Comparison of ENCODE assay signal across 8 cellular contexts in the genomic region with DNA sequence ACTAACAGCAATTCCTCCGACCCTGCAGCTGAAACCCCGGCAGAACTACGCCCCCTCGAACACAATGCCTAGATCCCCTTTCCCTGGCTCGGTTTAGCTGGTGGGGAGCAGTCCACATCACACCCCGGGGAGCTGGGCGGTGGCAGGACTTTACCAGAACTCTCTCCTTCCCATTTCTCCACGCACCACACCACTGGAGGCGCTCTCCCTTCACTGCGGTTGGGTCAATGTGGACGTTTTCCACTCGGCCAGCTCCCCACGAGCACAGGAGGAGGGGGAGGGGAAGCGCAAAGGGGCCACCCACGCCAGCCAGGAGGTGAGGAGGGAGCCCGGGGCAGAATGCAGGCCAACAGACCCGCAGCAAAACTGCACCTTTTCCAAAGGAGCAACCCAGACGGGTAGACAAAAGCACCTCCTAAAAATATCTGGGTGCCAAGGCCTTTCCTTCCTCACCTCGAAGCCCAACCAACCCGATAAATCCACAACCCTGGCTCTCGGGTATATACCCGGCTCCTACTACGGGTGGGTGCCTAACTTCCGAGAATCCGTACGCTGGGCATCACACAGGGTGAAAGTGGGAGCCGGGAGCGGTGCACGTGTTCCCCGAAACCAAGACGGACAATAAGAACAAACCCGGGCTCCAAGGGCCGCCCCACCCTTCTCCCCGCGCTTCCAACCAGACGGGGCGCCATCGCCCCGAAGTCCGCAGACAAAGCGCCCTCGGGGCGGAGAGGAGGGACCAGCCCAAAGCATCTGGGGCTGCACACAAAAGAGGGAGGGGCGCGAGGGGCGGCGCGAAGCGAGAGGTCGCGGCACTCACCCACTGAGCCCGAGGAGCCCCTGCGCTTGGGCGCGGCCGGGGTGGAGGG. TPM values are rescaled to one million over a fixed set of nuclear protein-coding genes. Genes with fewer than 3 reads are reported as not detected.
DNase-seq lines count a peak whose midpoint lies in the region; ATAC-seq and TF ChIP-seq lines count a peak whose summit lies in the region.

No MANE protein-coding gene starts in this region.

- TF ChIP-seq CTCF in AG09319 (IDR thresholded peaks at IDR 0.05; ENCODE audit: low read depth, low read length) (peak; percentile 86), LNCAP (IDR thresholded peaks at IDR 0.05) (peak; percentile 46; the same call in 1 of the 2 replicates)

- H3K4me1 Mint-ChIP-seq in natural killer cell treated with Interleukin-12 subunit alpha and Interleukin-12 subunit beta and Interleukin-15 and Interleukin-18, amount 100 ng/mL, for 72 hours (ENCODE audit: low read depth in 2 of 2): peaks cover 48 to 52% of the 10 kb centered on the region in 2 donors

- ATAC-seq in natural killer cell treated with Interleukin-12 subunit alpha and Interleukin-12 subunit beta and Interleukin-15 and Interleukin-18, amount 100 ng/mL, for 72 hours: peak; percentile 0 to 10

- no peaks in the 10 kb centered on the region for H3K9me3 Mint-ChIP-seq in natural killer cell treated with Interleukin-12 subunit alpha and Interleukin-12 subunit beta and Interleukin-15 and Interleukin-18, amount 100 ng/mL, for 72 hours

- TF ChIP-seq POLR2A in GM19099 (IDR thresholded peaks at IDR 0.05; ENCODE audit: extremely low read depth, insufficient read length, low read depth) (peak; percentile 24), Raji (IDR thresholded peaks at IDR 0.05; ENCODE audit: insufficient read depth, low read depth, low read length) (peak; percentile 46)

- peak overlapping the region; percentile 99 for H3K4me3 Mint-ChIP-seq in natural killer cell treated with Interleukin-12 subunit alpha and Interleukin-12 subunit beta and Interleukin-15 and Interleukin-18, amount 100 ng/mL, for 72 hours

- H3K36me3 Mint-ChIP-seq in natural killer cell treated with Interleukin-12 subunit alpha and Interleukin-12 subunit beta and Interleukin-15 and Interleukin-18, amount 100 ng/mL, for 72 hours: peaks cover 5% of the 10 kb centered on the region

- DNase-seq in AG09319 (ENCODE audit: extremely low read depth, low read depth) (peak; percentile 57), activated gamma-delta T cell treated with Interleukin-2 at 50 U/mL for 16 hours (peak; percentile 54), fibroblast of the conjunctiva (ENCODE audit: low read depth) (peak; percentile 58), substantia nigra (lab: John Stamatoyannopoulos, UW) (peak; percentile 39 to 92 (median 85))
- peak; percentile 82 for DNase-seq in natural killer cell treated with Interleukin-12 subunit alpha and Interleukin-12 subunit beta and Interleukin-15 and Interleukin-18, amount 100 ng/mL, for 72 hours (ENCODE audit: low spot score)

- H3K27me3 Mint-ChIP-seq in natural killer cell treated with Interleukin-12 subunit alpha and Interleukin-12 subunit beta and Interleukin-15 and Interleukin-18, amount 100 ng/mL, for 72 hours: no peaks in the 10 kb centered on the region

- H3K27ac Mint-ChIP-seq in natural killer cell treated with Interleukin-12 subunit alpha and Interleukin-12 subunit beta and Interleukin-15 and Interleukin-18, amount 100 ng/mL, for 72 hours: peak overlapping the region; percentile 96 to 100

- H3K27ac ChIP-seq in substantia nigra (ENCODE audit: low read depth, low read length, poor library complexity, severe bottlenecking): peak overlapping the region; percentile 99

RNA-seq across cellular contexts. Expression of gene RTN4, which starts 1.1 kb away (rescaled TPM):
- 100 to 1,000 TPM; 126 to 161 TPM for total RNA-seq in natural killer cell treated with Interleukin-12 subunit alpha and Interleukin-12 subunit beta and Interleukin-15 and Interleukin-18, amount 100 ng/mL, for 72 hours

Comparison
In these comparisons a context has a peak if more than half of its experiments do, and no peak if none do; other contexts are left out.
1. Peak in every context shown above with its lines: DNase-seq, ATAC-seq and H3K27ac ChIP-seq.